Comparison of ENCODE assay signal across 13 cellular contexts in genomic region chr17:57404073-57404472, GRCh38.
DNase-seq lines count a peak whose midpoint lies in the region; ATAC-seq, FAIRE-seq and TF ChIP-seq lines count a peak whose summit lies in the region.
"Had no signal": no experiment of that assay in that cellular context is flagged by ENCODE, and none has a peak within 500 bp of the region (broad histone marks: within the 10 kb centered on the region; RNA-seq: fewer than 3 reads in every experiment).

No MANE protein-coding gene starts in this region.

- TF ChIP-seq CTCF in KMS-11 (conservative IDR thresholded peaks at IDR 0.05; ENCODE audit: low read depth, low read length) (peak; percentile 52), bronchial epithelial cell (IDR thresholded peaks at IDR 0.05; ENCODE audit: insufficient read depth, low read length, severe bottlenecking) (peak; percentile 23)

- H4K20me1 ChIP-seq in KMS-11 (ENCODE audit: insufficient read depth), result no peaks in the 10 kb centered on the region

- peaks cover 13% of the 10 kb centered on the region for H3K4me1 ChIP-seq in KMS-11 (ENCODE audit: low read depth, poor library complexity, severe bottlenecking)
- H3K4me1 ChIP-seq in skeletal muscle tissue (ENCODE audit: control insufficient read depth in 3 of 3, insufficient read depth in 3 of 3, low read length in 3 of 3), result peaks cover 55 to 81% (median 67%) of the 10 kb centered on the region in 3 donors

- DNase-seq in DMS 273 (lab: John Stamatoyannopoulos, UW; ENCODE audit: unreplicated experiment) (peak; percentile 18), DMS 273 treated with DMSO at 0.1 percent for 48 hours (lab: John Stamatoyannopoulos, UW) (no peak), bronchial epithelial cell (ENCODE audit: low read depth) (no peak), left colon (no peak), hypothalamus (lab: John Stamatoyannopoulos, UW) (no peak), NCI-H187 (lab: John Stamatoyannopoulos, UW) (no peak)
- DNase-seq: mucosa of descending colon, NCI-H526 treated with DMSO at 0.1 percent for 48 hours had no signal

- no peaks in the 10 kb centered on the region for H3K9me3 ChIP-seq in skeletal muscle tissue (ENCODE audit: control insufficient read depth in 3 of 3, low read length in 3 of 3)
- H3K9me3 ChIP-seq: mucosa of descending colon had no signal

- no peak for ATAC-seq in left colon
- ATAC-seq: mucosa of descending colon, sciatic nerve had no signal

- no peaks in the 10 kb centered on the region; the same call in 1 of the 2 replicates for H3K36me3 ChIP-seq in KMS-11 (ENCODE audit: insufficient read depth)
- peaks cover 3% of the 10 kb centered on the region for H3K36me3 ChIP-seq in bronchial epithelial cell (ENCODE audit: control insufficient read depth, insufficient read depth, low read length)
- peaks cover 0 to 9% (median 7%) of the 10 kb centered on the region in 3 donors for H3K36me3 ChIP-seq in skeletal muscle tissue (ENCODE audit: control insufficient read depth in 3 of 3, insufficient read depth in 3 of 3, low read length in 3 of 3)

- no peak overlapping the region for H3K4me3 ChIP-seq in KMS-11 (IDR thresholded peaks at IDR 0.05; ENCODE audit: insufficient read depth, low read depth, low read length)
- no peak overlapping the region for H3K4me3 ChIP-seq in bronchial epithelial cell (ENCODE audit: low read depth, low read length)
- no peak overlapping the region for H3K4me3 ChIP-seq in skeletal muscle tissue (ENCODE audit: low read length in 3 of 3)
- H3K4me3 ChIP-seq: mucosa of descending colon had no signal

- H3K79me2 ChIP-seq in KMS-11 (ENCODE audit: insufficient read depth, low read depth), result peaks cover 18% of the 10 kb centered on the region; the same call in 1 of the 2 replicates

- FAIRE-seq in bronchial epithelial cell (lab: Jason Lieb, UNC), result no peak
- FAIRE-seq: G401.6 had no signal

- H2AFZ ChIP-seq in KMS-11 (ENCODE audit: low read depth), result no peak overlapping the region

- H3K9ac ChIP-seq in KMS-11 (no peak overlapping the region), skeletal muscle tissue (ENCODE audit: low read depth in 1 of 3, low read length in 3 of 3) (no peak overlapping the region)

- intact Hi-C loops in left colon (cut with DNase I, micrococcal nuclease), result no loop called here

- no peak overlapping the region for H3K4me2 ChIP-seq in KMS-11

- H3K27ac ChIP-seq in KMS-11 (no peak overlapping the region), skeletal muscle tissue (ENCODE audit: low read depth, low read length) (peak overlapping the region; percentile 66)
- H3K27ac ChIP-seq: 22Rv1 had no signal

- no peaks in the 10 kb centered on the region for H3K27me3 ChIP-seq in KMS-11 (ENCODE audit: insufficient read depth, low read depth)
- no peaks in the 10 kb centered on the region for H3K27me3 ChIP-seq in bronchial epithelial cell (ENCODE audit: control insufficient read depth, insufficient read depth, low read length)
- H3K27me3 ChIP-seq in skeletal muscle tissue (ENCODE audit: control insufficient read depth in 3 of 3, insufficient read depth in 3 of 3, low read length in 3 of 3), result no peaks in the 10 kb centered on the region
